Comparison of ENCODE assay signal across 8 cellular contexts in the genomic region with DNA sequence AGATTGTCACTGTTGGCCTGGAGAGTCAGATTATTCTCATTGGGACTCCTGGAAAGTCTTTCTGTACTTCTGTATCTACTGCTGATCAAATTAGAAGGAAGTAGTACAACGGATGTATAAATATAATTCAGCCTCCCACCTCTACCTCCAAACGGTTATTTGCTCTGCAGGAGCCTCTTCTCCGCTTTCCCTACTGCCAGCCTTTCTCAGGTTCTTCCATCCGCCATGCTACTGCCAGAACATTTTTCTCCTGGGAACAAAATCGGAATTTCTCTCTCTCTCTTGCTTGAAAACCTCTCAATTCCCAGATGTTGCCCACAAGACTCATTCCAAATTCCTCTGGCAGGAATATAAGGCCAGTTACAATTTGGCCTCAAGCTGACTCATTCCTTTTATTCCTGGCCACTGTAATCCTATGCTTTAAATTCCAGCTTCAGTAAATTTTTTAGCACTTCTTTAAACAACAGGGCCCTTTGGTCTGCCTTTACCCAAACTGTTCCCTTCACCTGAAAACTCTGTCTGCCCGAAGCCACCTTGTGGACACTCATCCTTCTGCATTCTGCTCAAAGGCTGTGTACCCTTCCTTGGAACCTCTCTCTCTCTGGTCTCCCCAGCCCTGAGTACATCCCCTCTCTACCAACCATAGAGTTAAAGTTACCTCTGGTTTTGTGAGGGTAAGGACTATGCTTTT.
A peak's percentile ranks its signal among the peaks of the same experiment; 100 is the strongest.
DNase-seq lines count a peak whose midpoint lies in the region; ATAC-seq, FAIRE-seq and TF ChIP-seq lines count a peak whose summit lies in the region.
"Not testable (repeated sequence)": the region's sequence is repeated elsewhere in the genome, so short reads cannot be mapped to it uniquely, and the experiment has no call there.

No MANE protein-coding gene starts in this region.

- not testable (repeated sequence) for H3K27ac ChIP-seq in H1 (ENCODE audit: low read depth, low read length); iPS DF 6.9 (ENCODE audit: low read length)

- not testable (repeated sequence) for H3K4me1 ChIP-seq in H1 (replicated peaks in 1 of 4; ENCODE audit: control insufficient read depth in 3 of 4, insufficient read depth in 4 of 4, low read length in 3 of 4); iPS DF 6.9 (ENCODE audit: control insufficient read depth, insufficient read depth, low read length)

- TF ChIP-seq POLR2A in H1 (IDR thresholded peaks at IDR 0.05; ENCODE audit: control extremely low read depth in 1 of 2, low read depth in 2 of 2, low read length in 2 of 2) = not testable (repeated sequence)

- H2BK120ac ChIP-seq in H1 (replicated peaks; ENCODE audit: low read depth, low read length) = not testable (repeated sequence)

- not testable (repeated sequence) for H3K23ac ChIP-seq in H1 (ENCODE audit: insufficient read length)

- H2BK20ac ChIP-seq in H1 (ENCODE audit: low read length) = not testable (repeated sequence)

- DNase-seq in Calu3 (peak; percentile 6), HS-27A (ENCODE audit: low read depth) (peak; percentile 4), NCI-H510A (lab: John Stamatoyannopoulos, UW) (peak; percentile 5), WTC11 (ENCODE audit: low spot score) (peak; percentile 52), iPS DF 6.9 (ENCODE audit: low read depth, low spot score) (peak; percentile 25)
- not testable (repeated sequence) for DNase-seq in H1 (ENCODE audit: low read depth in 1 of 2, low spot score in 2 of 2); retinal pigment epithelial cell (ENCODE audit: low read depth)

- not testable (repeated sequence) for H3K4ac ChIP-seq in H1 (replicated peaks; ENCODE audit: insufficient read length, low read depth, low read length)

- H3K36me3 ChIP-seq in H1 (ENCODE audit: control insufficient read depth in 2 of 4, insufficient read depth in 4 of 4, low read length in 3 of 4); iPS DF 6.9 (ENCODE audit: control insufficient read depth, insufficient read depth, low read length): not testable (repeated sequence)

- not testable (repeated sequence) for H3K14ac ChIP-seq in H1 (ENCODE audit: insufficient read length)

- intact Hi-C loops in Calu3 (cut with micrococcal nuclease; ENCODE audit: unreplicated experiment) = not testable (repeated sequence)

- WGBS in H1 (ENCODE audit: extremely low coverage in 1 of 2, insufficient coverage in 1 of 2, insufficient read length in 1 of 2, insufficient replicate concordance in 2 of 2, low coverage in 1 of 2, low lambda C conversion rate in 2 of 2, missing lambda C conversion rate in 1 of 2), 2 experiments = 89% methylated on average over 6 of the region's 6 CpGs; no CpG with 5 or more reads in 1 of the 2 experiments
- WGBS in iPS DF 6.9 (ENCODE audit: insufficient coverage, insufficient read length) = no CpG with 5 or more reads among the region's 6 CpGs

- not testable (repeated sequence) for H3K23me2 ChIP-seq in H1 (ENCODE audit: low read depth, low read length)

- not testable (repeated sequence) for H3K4me3 ChIP-seq in H1 (ENCODE audit: extremely low read depth in 1 of 4, insufficient read depth in 2 of 4, low read depth in 3 of 4, low read length in 4 of 4); iPS DF 6.9 (ENCODE audit: low read length); retinal pigment epithelial cell (ENCODE audit: low read length)

- H3K79me1 ChIP-seq in H1 (ENCODE audit: low read depth, low read length) = not testable (repeated sequence)

- H3K79me2 ChIP-seq in H1 (ENCODE audit: control insufficient read depth in 1 of 2, insufficient read depth in 2 of 2, low read length in 2 of 2) = not testable (repeated sequence)

- peak; percentile 24 for FAIRE-seq in H1 (lab: Jason Lieb, UNC)

- not testable (repeated sequence) for H3K4me3 Mint-ChIP-seq in Calu3 (ENCODE audit: low read depth, unreplicated experiment); WTC11

- not testable (repeated sequence) for H4K8ac ChIP-seq in H1 (ENCODE audit: extremely low read depth, insufficient read depth, low read length)

- H3K18ac ChIP-seq in H1 (ENCODE audit: extremely low read depth, low read length) = not testable (repeated sequence)

- not testable (repeated sequence) for H2BK12ac ChIP-seq in H1 (ENCODE audit: low read depth, low read length)

- not testable (repeated sequence) for H3K27ac Mint-ChIP-seq in Calu3 (ENCODE audit: unreplicated experiment)
- H3K27ac Mint-ChIP-seq in WTC11 = peak overlapping the region; percentile 24

- not testable (repeated sequence) for TF ChIP-seq EP300 in H1 (IDR thresholded peaks at IDR 0.05; ENCODE audit: borderline replicate concordance in 1 of 2, low read depth in 2 of 2, low read length in 2 of 2)

- POLR2A ChIA-PET in WTC11 (lab: Charles Lee); H1 (lab: Charles Lee; ENCODE audit: partially characterized antibody): not testable (repeated sequence)

- not testable (repeated sequence) for H2AK5ac ChIP-seq in H1 (ENCODE audit: low read depth, low read length)

- H3K27me3 Mint-ChIP-seq in Calu3 (ENCODE audit: unreplicated experiment); WTC11 (ENCODE audit: low read depth): not testable (repeated sequence)

- peak; percentile 53 for ATAC-seq in GM18511 (IDR thresholded peaks at IDR 0.05; ENCODE audit: unreplicated experiment)
- ATAC-seq in WTC11 = peak; percentile 88

- H3K56ac ChIP-seq in H1 (replicated peaks; ENCODE audit: insufficient read length, low read depth, low read length) = not testable (repeated sequence)

- H3K9me3 ChIP-seq in H1 (ENCODE audit: insufficient read depth in 2 of 2, low read depth in 1 of 2, low read length in 1 of 2); iPS DF 6.9 (ENCODE audit: control insufficient read depth, insufficient read depth, low read length): not testable (repeated sequence)

- CTCF ChIA-PET in Calu3 (lab: Charles Lee); WTC11 (lab: Charles Lee): not testable (repeated sequence)
- CTCF ChIA-PET in H1 (lab: Charles Lee; ENCODE audit: partially characterized antibody) = interaction anchor here (0.8 kb wide), 1 partner anchor 349 kb away, joined by 3 read pairs; no protein-coding TSS in a partner anchor

- H3K9me3 Mint-ChIP-seq in Calu3 (ENCODE audit: low read depth, unreplicated experiment) = not testable (repeated sequence)
- peaks cover 15% of the 10 kb centered on the region for H3K9me3 Mint-ChIP-seq in WTC11

- not testable (repeated sequence) for H3K4me2 ChIP-seq in H1 (ENCODE audit: insufficient read depth in 1 of 2, low read depth in 2 of 2, low read length in 2 of 2)

- H2BK15ac ChIP-seq in H1 (ENCODE audit: low read length) = not testable (repeated sequence)

- not testable (repeated sequence) for TF ChIP-seq CTCF in Calu3 (IDR thresholded peaks at IDR 0.05; ENCODE audit: unreplicated experiment); WTC11 (IDR thresholded peaks at IDR 0.05)
- peak; percentile 40 to 59 (median 55) for TF ChIP-seq CTCF in H1 (IDR thresholded peaks at IDR 0.05; ENCODE audit: control extremely low read depth in 1 of 3, insufficient read depth in 1 of 3, low read depth in 1 of 3, low read length in 3 of 3)
- TF ChIP-seq CTCF in retinal pigment epithelial cell (conservative IDR thresholded peaks at IDR 0.05; ENCODE audit: low read depth, low read length) = peak; percentile 25

- peak; percentile 48 to 52; a peak in 3 of 4 replicates for TF ChIP-seq RAD21 in H1 (IDR thresholded peaks at IDR 0.05 in 1 of 2, conservative IDR thresholded peaks at IDR 0.05 in 1 of 2; ENCODE audit: low read depth in 2 of 2, low read length in 2 of 2)

- H2AFZ ChIP-seq in H1 (ENCODE audit: low read length) = not testable (repeated sequence)

- H3K36me3 Mint-ChIP-seq in Calu3 (ENCODE audit: insufficient read depth, unreplicated experiment) = not testable (repeated sequence)
- peaks cover 13% of the 10 kb centered on the region for H3K36me3 Mint-ChIP-seq in WTC11

- H4K5ac ChIP-seq in H1 (ENCODE audit: insufficient read length, low read depth, low read length) = not testable (repeated sequence)

- not testable (repeated sequence) for BruUV-seq in Calu3 (replicated peaks; lab: Mats Ljungman, UMichigan)

- not testable (repeated sequence) for H4K91ac ChIP-seq in H1 (replicated peaks; ENCODE audit: insufficient read length, low read length)

- not testable (repeated sequence) for H3K27me3 ChIP-seq in H1 (replicated peaks in 1 of 4; ENCODE audit: control insufficient read depth in 3 of 4, extremely low read depth in 1 of 4, insufficient read depth in 3 of 4, low read length in 3 of 4); iPS DF 6.9 (ENCODE audit: control insufficient read depth, insufficient read depth, low read length)

- not testable (repeated sequence) for H3K4me1 Mint-ChIP-seq in Calu3 (ENCODE audit: low read depth, unreplicated experiment)
- peaks cover 32% of the 10 kb centered on the region for H3K4me1 Mint-ChIP-seq in WTC11

- H2BK5ac ChIP-seq in H1 (ENCODE audit: low read depth, low read length) = not testable (repeated sequence)

- H4K20me1 ChIP-seq in H1 (replicated peaks in 1 of 2; ENCODE audit: control insufficient read depth in 1 of 2, insufficient read depth in 2 of 2, low read length in 2 of 2) = not testable (repeated sequence)

- H3K9ac ChIP-seq in H1 (replicated peaks in 1 of 4; ENCODE audit: extremely low read depth in 1 of 4, low read depth in 3 of 4, low read length in 3 of 4) = not testable (repeated sequence)
